8 cellular contexts compared by ENCODE assay signal in the genomic region with DNA sequence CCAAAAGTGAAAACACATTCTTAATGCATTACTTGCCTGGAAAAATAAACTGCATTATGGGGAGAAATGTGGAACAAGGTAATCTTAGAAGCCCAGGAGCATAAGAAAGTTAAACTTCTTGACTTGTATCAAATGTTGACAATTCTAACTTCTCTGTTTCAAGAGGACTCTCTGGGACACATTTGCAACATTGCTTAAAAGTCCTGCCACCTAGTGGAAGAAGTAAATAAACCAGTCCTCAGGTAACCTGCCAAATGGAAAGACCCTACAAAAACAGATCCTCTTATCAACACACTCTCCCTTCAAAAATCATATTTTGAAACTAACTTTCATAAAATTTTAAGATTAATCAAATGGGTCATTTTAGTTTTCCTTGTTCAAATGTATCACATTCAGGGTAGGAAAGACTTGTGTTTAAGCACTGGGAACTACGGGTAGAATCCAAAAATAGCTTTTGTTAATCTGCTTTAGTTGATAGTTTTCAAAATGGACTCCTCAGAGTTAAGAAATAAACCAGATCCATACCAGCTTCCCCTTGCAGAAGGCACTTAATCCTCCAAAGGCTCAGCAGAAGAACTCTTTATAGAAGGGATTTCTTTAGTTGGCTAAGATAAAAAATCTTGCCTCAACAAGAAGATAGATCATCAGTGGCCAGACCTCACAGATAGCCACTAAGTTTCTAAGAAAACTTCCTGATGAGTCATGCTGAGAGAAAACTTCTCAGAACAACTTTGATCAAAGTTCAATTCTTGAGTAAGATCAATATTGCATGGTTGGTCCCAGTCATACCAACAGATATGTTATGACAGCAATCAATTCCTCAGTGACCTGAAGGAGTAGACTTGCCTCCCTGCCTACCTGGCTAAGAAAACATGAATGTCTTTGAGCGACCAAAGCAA.
DNase-seq lines count a peak whose midpoint lies in the region; ATAC-seq and TF ChIP-seq lines count a peak whose summit lies in the region.

No MANE protein-coding gene starts in this region.

- POLR2A ChIA-PET in CD4-positive, alpha-beta memory T cell (lab: Charles Lee; ENCODE audit: partially characterized antibody) = no interaction called here

- CTCF ChIA-PET in CD4-positive, alpha-beta memory T cell (lab: Charles Lee; ENCODE audit: partially characterized antibody) = no interaction called here

- no peaks in the 10 kb centered on the region for H3K27me3 ChIP-seq in breast epithelium
- H3K27me3 ChIP-seq in CD4-positive, alpha-beta memory T cell (ENCODE audit: insufficient read depth, low read length) = no peaks in the 10 kb centered on the region

- no peaks in the 10 kb centered on the region for H3K36me3 Mint-ChIP-seq in CD4-positive, alpha-beta memory T cell

- no peaks in the 10 kb centered on the region for H3K36me3 ChIP-seq in breast epithelium
- H3K36me3 ChIP-seq in mesodermal cell (ENCODE audit: control insufficient read depth, insufficient read depth, low read length) = no peaks in the 10 kb centered on the region
- no peaks in the 10 kb centered on the region for H3K36me3 ChIP-seq in CD4-positive, alpha-beta memory T cell (ENCODE audit: insufficient read depth, low read length)

- no peak overlapping the region for H3K4me3 Mint-ChIP-seq in CD4-positive, alpha-beta memory T cell

- ATAC-seq in GM21423 (IDR thresholded peaks at IDR 0.05; ENCODE audit: unreplicated experiment) = peak; percentile 55

- intact Hi-C loops in breast epithelium (cut with DNase I; ENCODE audit: low total_unique reads) = no loop called here
- intact Hi-C loops in CD4-positive, alpha-beta memory T cell (cut with micrococcal nuclease) = no loop called here

- no peak overlapping the region for H3K27ac Mint-ChIP-seq in CD4-positive, alpha-beta memory T cell

- no peak overlapping the region for H3K4me3 ChIP-seq in breast epithelium
- no peak overlapping the region for H3K4me3 ChIP-seq in mesodermal cell (ENCODE audit: extremely low read depth, insufficient read depth, low read length, poor library complexity, severe bottlenecking)
- H3K4me3 ChIP-seq in CD4-positive, alpha-beta memory T cell (ENCODE audit: low read length in 2 of 2) = no peak overlapping the region

- no CpG with 5 or more reads among the region's 2 CpGs for WGBS in mesodermal cell (ENCODE audit: insufficient coverage in 2 of 2), 2 experiments

- H3K4me1 ChIP-seq in breast epithelium (no peaks in the 10 kb centered on the region), mesodermal cell (ENCODE audit: control insufficient read depth, insufficient read depth, low read length, poor library complexity, severe bottlenecking) (peaks cover 3% of the 10 kb centered on the region)
- no peaks in the 10 kb centered on the region for H3K4me1 ChIP-seq in CD4-positive, alpha-beta memory T cell (ENCODE audit: insufficient read depth, low read length)

- DNase-seq in EL = peak; percentile 31
- peak; percentile 44 for DNase-seq in M059J (ENCODE audit: low read depth)
- no peak for DNase-seq in breast epithelium (ENCODE audit: low spot score in 2 of 2)
- DNase-seq in islet precursor cell = no peak
- no peak for DNase-seq in CD4-positive, alpha-beta memory T cell
- no peak for DNase-seq in epidermal melanocyte (ENCODE audit: insufficient read length, low spot score)

- H3K27ac ChIP-seq in breast epithelium (no peak overlapping the region), mesodermal cell (ENCODE audit: low read depth, low read length, severe bottlenecking) (peak overlapping the region; percentile 57)
- no peak overlapping the region for H3K27ac ChIP-seq in CD4-positive, alpha-beta memory T cell (ENCODE audit: low read depth, low read length)

- no peak for TF ChIP-seq POLR2A in breast epithelium (IDR thresholded peaks at IDR 0.05)

- no peaks in the 10 kb centered on the region for H3K27me3 Mint-ChIP-seq in CD4-positive, alpha-beta memory T cell

- H3K4me1 Mint-ChIP-seq in CD4-positive, alpha-beta memory T cell = no peaks in the 10 kb centered on the region

- no peaks in the 10 kb centered on the region for H3K9me3 ChIP-seq in breast epithelium
- H3K9me3 ChIP-seq in mesodermal cell (ENCODE audit: control insufficient read depth, low read length) = no peaks in the 10 kb centered on the region
- H3K9me3 ChIP-seq in CD4-positive, alpha-beta memory T cell (ENCODE audit: control insufficient read depth in 1 of 2, low read length in 2 of 2) = no peaks in the 10 kb centered on the region

- peaks cover 0 to 13% (median 3%) of the 10 kb centered on the region in 8 donors for H3K9me3 Mint-ChIP-seq in CD4-positive, alpha-beta memory T cell

- TF ChIP-seq CTCF in breast epithelium (IDR thresholded peaks at IDR 0.05) = peak in 2 of 3 donors; percentile 29 to 35

Comparison
In these comparisons a context has a peak if more than half of its experiments do, and no peak if none do; other contexts are left out.
1. DNase-seq: peak in EL (single experiment) and M059J (single experiment); none in breast epithelium (0 of 2), islet precursor cell (single experiment), CD4-positive, alpha-beta memory T cell (0 of 5) and epidermal melanocyte (single experiment).